ENCODE assay signal across 27 cellular contexts in genomic region chr6:7228662-7229375, GRCh38.
"Had no signal": no experiment of that assay in that cellular context is flagged by ENCODE, and none has a peak within 500 bp of the region (broad histone marks: within the 10 kb centered on the region; RNA-seq: fewer than 3 reads in every experiment).

No MANE protein-coding gene starts in this region.

- H3K27me3 Mint-ChIP-seq: activated CD4-positive, alpha-beta memory T cell treated with anti-CD3 and anti-CD28 coated beads for 36 hours; activated CD4-positive, alpha-beta T cell treated with anti-CD3 and anti-CD28 coated beads, Interleukin-2, amount 10 ng/mL, durations not matched to agents 7 days and 5 days; activated naive CD8-positive, alpha-beta T cell; activated T-helper 17 cell treated with anti-CD3 and anti-CD28 coated beads, Interleukin-2, amount 50 U/mL, for 72 hours; brain; T-cell had no signal

- H3K4me3 Mint-ChIP-seq: activated CD4-positive, alpha-beta memory T cell treated with anti-CD3 and anti-CD28 coated beads for 36 hours; activated CD4-positive, alpha-beta T cell treated with anti-CD3 and anti-CD28 coated beads, Interleukin-2, amount 10 ng/mL, durations not matched to agents 7 days and 5 days; activated naive CD4-positive, alpha-beta T cell treated with anti-CD3 and anti-CD28 coated beads for 36 hours; activated naive CD8-positive, alpha-beta T cell; activated T-helper 17 cell treated with anti-CD3 and anti-CD28 coated beads, Interleukin-2, amount 50 U/mL, for 72 hours; brain; T-cell had no signal

- H3K4me1 Mint-ChIP-seq: activated T-helper 17 cell treated with anti-CD3 and anti-CD28 coated beads, Interleukin-2, amount 50 U/mL, for 72 hours had no signal

- H3K27ac Mint-ChIP-seq: activated CD4-positive, alpha-beta memory T cell treated with anti-CD3 and anti-CD28 coated beads for 36 hours; activated CD4-positive, alpha-beta T cell treated with anti-CD3 and anti-CD28 coated beads, Interleukin-2, amount 10 ng/mL, durations not matched to agents 7 days and 5 days; activated naive CD4-positive, alpha-beta T cell treated with anti-CD3 and anti-CD28 coated beads for 36 hours; activated naive CD8-positive, alpha-beta T cell; brain; T-cell had no signal

- DNase-seq: activated CD4-positive, alpha-beta memory T cell treated with anti-CD3 and anti-CD28 coated beads for 36 hours; activated CD4-positive, alpha-beta T cell treated with anti-CD3 and anti-CD28 coated beads, Interleukin-2, amount 10 ng/mL, durations not matched to agents 7 days and 5 days; activated CD4-positive, CD25-positive, alpha-beta regulatory T cell; activated gamma-delta T cell; activated naive CD4-positive, alpha-beta T cell treated with anti-CD3 and anti-CD28 coated beads for 36 hours; activated T-cell treated with anti-CD3 and anti-CD28 coated beads for 4 hours; activated T-cell treated with anti-CD3 and anti-CD28 coated beads, Interleukin-2, amount 50 U/mL, for 48 hours; amygdala; Karpas-422; MM.1S; NCI-H1105; NCI-H1436; NCI-H187; NCI-H2081; NCI-H446; NCI-H524; PC-3; SHP77 treated with DMSO at 0.1 percent for 48 hours; T-cell; T-helper 2 cell; T1000 had no signal

- FAIRE-seq: astrocyte, RCC 7860, TTC549 had no signal

- ATAC-seq: activated T-helper 17 cell treated with anti-CD3 and anti-CD28 coated beads, Interleukin-2, amount 50 U/mL, for 72 hours; PC-3; T-cell had no signal

- H3K9me3 Mint-ChIP-seq: activated CD4-positive, alpha-beta memory T cell treated with anti-CD3 and anti-CD28 coated beads for 36 hours; activated CD4-positive, alpha-beta T cell treated with anti-CD3 and anti-CD28 coated beads, Interleukin-2, amount 10 ng/mL, durations not matched to agents 7 days and 5 days; activated naive CD4-positive, alpha-beta T cell treated with anti-CD3 and anti-CD28 coated beads for 36 hours; activated T-helper 17 cell treated with anti-CD3 and anti-CD28 coated beads, Interleukin-2, amount 50 U/mL, for 72 hours; brain; T-cell had no signal
